Comparison of ENCODE assay signal across 11 cellular contexts in genomic region chr7:7156663-7157062, GRCh38. TPM values are rescaled to one million over a fixed set of nuclear protein-coding genes. Genes with fewer than 3 reads are reported as not detected.
DNase-seq lines count a peak whose midpoint lies in the region; ATAC-seq and TF ChIP-seq lines count a peak whose summit lies in the region.
"Had no signal": no experiment of that assay in that cellular context is flagged by ENCODE, and none has a peak within 500 bp of the region (broad histone marks: within the 10 kb centered on the region; RNA-seq: fewer than 3 reads in every experiment).

No MANE protein-coding gene starts in this region.

- POLR2A ChIA-PET in IMR-90 (lab: Charles Lee; ENCODE audit: unreplicated experiment), result no interaction called here
- POLR2A ChIA-PET in activated CD4-positive, alpha-beta memory T cell treated with anti-CD3 and anti-CD28 coated beads, Interleukin-2, amount 10 ng/mL, durations not matched to agents 7 days and 5 days (lab: Charles Lee), result interaction anchor here (0.7 to 4.9 kb wide), 6 partner anchors 22 to 1042 kb away, joined by 3 to 131 read pairs (median 5); partner anchors contain the start of genes C1GALT1 and UMAD1

- no peaks in the 10 kb centered on the region for H3K36me3 ChIP-seq in CD4-positive, CD25-positive, alpha-beta regulatory T cell (ENCODE audit: control insufficient read depth, insufficient read depth, low read length)
- H3K36me3 ChIP-seq in IMR-90 (ENCODE audit: control insufficient read depth, insufficient read depth, low read length), result no peaks in the 10 kb centered on the region
- peaks cover 0 to 14% of the 10 kb centered on the region in 2 experiments for H3K36me3 ChIP-seq in mesenchymal stem cell (ENCODE audit: control insufficient read depth in 1 of 2, insufficient read depth in 2 of 2, low read depth in 1 of 2, low read length in 2 of 2)
- H3K36me3 ChIP-seq in neural progenitor cell, result no peaks in the 10 kb centered on the region

- peaks cover 2 to 15% of the 10 kb centered on the region in 2 experiments for H3K9me3 ChIP-seq in CD4-positive, CD25-positive, alpha-beta regulatory T cell (ENCODE audit: control insufficient read depth in 2 of 2, low read length in 2 of 2)
- H3K9me3 ChIP-seq in IMR-90 (ENCODE audit: control insufficient read depth, insufficient read depth, low read length), result no peaks in the 10 kb centered on the region
- peaks cover 4% of the 10 kb centered on the region for H3K9me3 ChIP-seq in mesenchymal stem cell (ENCODE audit: control insufficient read depth, low read length)
- no peaks in the 10 kb centered on the region for H3K9me3 ChIP-seq in neural progenitor cell (ENCODE audit: low read depth)

- peaks cover 4% of the 10 kb centered on the region for H3K36me3 Mint-ChIP-seq in CD4-positive, CD25-positive, alpha-beta regulatory T cell
- H3K36me3 Mint-ChIP-seq in activated CD4-positive, alpha-beta memory T cell treated with anti-CD3 and anti-CD28 coated beads, Interleukin-2, amount 10 ng/mL, durations not matched to agents 7 days and 5 days (ENCODE audit: low read depth), result peaks cover 45% of the 10 kb centered on the region
- H3K36me3 Mint-ChIP-seq in nephron progenitor cell (ENCODE audit: low read depth) (no peaks in the 10 kb centered on the region), neural progenitor cell (no peaks in the 10 kb centered on the region)

- peak overlapping the region in 3 of 4 donors; percentile 46 to 69 (median 61) for H3K4me3 Mint-ChIP-seq in CD4-positive, CD25-positive, alpha-beta regulatory T cell
- H3K4me3 Mint-ChIP-seq in activated CD4-positive, alpha-beta memory T cell treated with anti-CD3 and anti-CD28 coated beads, Interleukin-2, amount 10 ng/mL, durations not matched to agents 7 days and 5 days, result peak overlapping the region; percentile 81
- no peak overlapping the region for H3K4me3 Mint-ChIP-seq in nephron progenitor cell
- H3K4me3 Mint-ChIP-seq in neural progenitor cell, result no peak overlapping the region

- H3K18ac ChIP-seq in IMR-90 (ENCODE audit: low read depth, low read length) (no peak overlapping the region), mesenchymal stem cell (ENCODE audit: low read depth in 1 of 2, low read length in 2 of 2) (no peak overlapping the region)

- no peak overlapping the region for H2AK9ac ChIP-seq in IMR-90 (replicated peaks; ENCODE audit: low read depth, low read length, poor library complexity)

- TF ChIP-seq CTCF in IMR-90 (conservative IDR thresholded peaks at IDR 0.05; ENCODE audit: low read depth, low read length), result no peak
- no peak for TF ChIP-seq CTCF in nephron progenitor cell (IDR thresholded peaks at IDR 0.05)
- no peak for TF ChIP-seq CTCF in neural progenitor cell (IDR thresholded peaks at IDR 0.05)

- H3K9me1 ChIP-seq in IMR-90 (ENCODE audit: insufficient read depth, low read length), result no peaks in the 10 kb centered on the region

- no peaks in the 10 kb centered on the region for H3K79me2 ChIP-seq in neural progenitor cell (ENCODE audit: low read depth)

- H3K4ac ChIP-seq in IMR-90 (ENCODE audit: low read depth, low read length) (no peak overlapping the region), mesenchymal stem cell (ENCODE audit: low read depth in 1 of 2, low read length in 2 of 2) (no peak overlapping the region)

- H2BK20ac ChIP-seq in IMR-90 (ENCODE audit: low read depth, low read length), result no peak overlapping the region; the same call in 1 of the 2 replicates

- intact Hi-C loops in IMR-90 (cut with micrococcal nuclease), result no loop called here

- H3K9me3 Mint-ChIP-seq in CD4-positive, CD25-positive, alpha-beta regulatory T cell, result peaks cover 0 to 15% (median 4%) of the 10 kb centered on the region in 7 donors
- H3K9me3 Mint-ChIP-seq in activated CD4-positive, alpha-beta memory T cell treated with anti-CD3 and anti-CD28 coated beads, Interleukin-2, amount 10 ng/mL, durations not matched to agents 7 days and 5 days, result peaks cover 41% of the 10 kb centered on the region
- H3K9me3 Mint-ChIP-seq in nephron progenitor cell, result peaks cover 28% of the 10 kb centered on the region
- peaks cover 18% of the 10 kb centered on the region for H3K9me3 Mint-ChIP-seq in neural progenitor cell

- no peak overlapping the region for H4K5ac ChIP-seq in IMR-90 (ENCODE audit: low read depth, low read length)

- 0 out of 2 replicates have a peak overlapping the region, but pooled peaks have one; percentile 38 for H2BK120ac ChIP-seq in IMR-90 (ENCODE audit: low read depth, low read length)
- H2BK120ac ChIP-seq in mesenchymal stem cell (ENCODE audit: low read depth, low read length), result no peak overlapping the region

- H3K79me1 ChIP-seq in IMR-90 (ENCODE audit: low read depth in 1 of 2, low read length in 2 of 2) (no peaks in the 10 kb centered on the region), mesenchymal stem cell (replicated peaks; ENCODE audit: low read length, poor library complexity, severe bottlenecking) (peaks cover 5% of the 10 kb centered on the region)

- WGBS in IMR-90 (ENCODE audit: extremely low coverage in 2 of 2, insufficient read length in 1 of 2), 2 experiments, result no CpG with 5 or more reads among the region's 4 CpGs
- WGBS in mesenchymal stem cell, result 89% methylated on average over 2 of the region's 4 CpGs

- H4K20me1 ChIP-seq in IMR-90 (ENCODE audit: insufficient read depth, low read length), result no peaks in the 10 kb centered on the region
- H4K20me1 ChIP-seq in neural progenitor cell (ENCODE audit: low read depth), result no peaks in the 10 kb centered on the region

- no peak for TF ChIP-seq RAD21 in IMR-90 (IDR thresholded peaks at IDR 0.05; ENCODE audit: low read length)

- no peak overlapping the region for H2AK5ac ChIP-seq in IMR-90 (ENCODE audit: low read depth, low read length)
- H2AK5ac ChIP-seq in mesenchymal stem cell (ENCODE audit: low read length, severe bottlenecking), result peak overlapping the region; percentile 89

- H2BK5ac ChIP-seq in IMR-90 (ENCODE audit: low read depth, low read length, poor library complexity, severe bottlenecking) (no peak overlapping the region), mesenchymal stem cell (ENCODE audit: low read depth, low read length, poor library complexity, severe bottlenecking) (peak overlapping the region; percentile 57)

- no peaks in the 10 kb centered on the region for H3K27me3 Mint-ChIP-seq in CD4-positive, CD25-positive, alpha-beta regulatory T cell
- no peaks in the 10 kb centered on the region for H3K27me3 Mint-ChIP-seq in activated CD4-positive, alpha-beta memory T cell treated with anti-CD3 and anti-CD28 coated beads, Interleukin-2, amount 10 ng/mL, durations not matched to agents 7 days and 5 days
- H3K27me3 Mint-ChIP-seq in nephron progenitor cell (ENCODE audit: low read depth, poor library complexity), result peaks cover 10% of the 10 kb centered on the region
- peaks cover 6% of the 10 kb centered on the region for H3K27me3 Mint-ChIP-seq in neural progenitor cell (ENCODE audit: insufficient read depth, low read depth)

- H3K27me3 ChIP-seq in CD4-positive, CD25-positive, alpha-beta regulatory T cell (ENCODE audit: control insufficient read depth, insufficient read depth, low read length), result no peaks in the 10 kb centered on the region
- no peaks in the 10 kb centered on the region for H3K27me3 ChIP-seq in IMR-90 (ENCODE audit: control insufficient read depth, insufficient read depth, low read length)
- no peaks in the 10 kb centered on the region for H3K27me3 ChIP-seq in mesenchymal stem cell (ENCODE audit: control insufficient read depth in 1 of 2, insufficient read depth in 1 of 2, low read length in 2 of 2)
- no peaks in the 10 kb centered on the region for H3K27me3 ChIP-seq in neural progenitor cell

- H3K23ac ChIP-seq in IMR-90 (ENCODE audit: low read depth, low read length) (no peak overlapping the region), mesenchymal stem cell (ENCODE audit: low read length in 2 of 2) (no peak overlapping the region)

- no peak for ATAC-seq in CD4-positive, CD25-positive, alpha-beta regulatory T cell (ENCODE audit: low read depth in 2 of 2)
- ATAC-seq in IMR-90 (ENCODE audit: low read depth), result no peak

- H3K27ac ChIP-seq in CD4-positive, CD25-positive, alpha-beta regulatory T cell (ENCODE audit: insufficient read depth, low read length, poor library complexity, severe bottlenecking), result peak overlapping the region; percentile 55
- no peak overlapping the region for H3K27ac ChIP-seq in IMR-90 (ENCODE audit: insufficient read depth, low read length)
- peak overlapping the region; percentile 56 for H3K27ac ChIP-seq in mesenchymal stem cell (ENCODE audit: low read length, poor library complexity, severe bottlenecking)
- H3K27ac ChIP-seq in neural progenitor cell, result no peak overlapping the region

- peak overlapping the region; percentile 69 for H3K4me3 ChIP-seq in CD4-positive, CD25-positive, alpha-beta regulatory T cell (ENCODE audit: low read depth, low read length)
- no peak overlapping the region for H3K4me3 ChIP-seq in IMR-90 (ENCODE audit: insufficient read depth, low read depth, low read length)
- H3K4me3 ChIP-seq in mesenchymal stem cell (ENCODE audit: insufficient read depth in 1 of 2, low read depth in 1 of 2, low read length in 2 of 2), result peak overlapping the region in 1 of 2 experiments; percentile 80
- no peak overlapping the region for H3K4me3 ChIP-seq in neural progenitor cell

- H3K4me2 ChIP-seq in IMR-90 (ENCODE audit: low read depth, low read length), result no peak overlapping the region
- H3K4me2 ChIP-seq in mesenchymal stem cell (ENCODE audit: low read length, poor library complexity, severe bottlenecking), result no peak overlapping the region
- H3K4me2 ChIP-seq in neural progenitor cell, result no peak overlapping the region

- BruUV-seq in IMR-90 (replicated peaks; lab: Mats Ljungman, UMichigan), result no TSS peak

- no peak overlapping the region for H2BK12ac ChIP-seq in mesenchymal stem cell (ENCODE audit: low read length in 2 of 2)

- peak in 1 of 3 donors; percentile 4 for DNase-seq in CD4-positive, CD25-positive, alpha-beta regulatory T cell
- DNase-seq in IMR-90 (no peak), mesenchymal stem cell (no peak), nephron progenitor cell (no peak), SHP77 treated with DMSO at 0.1 percent for 48 hours (lab: John Stamatoyannopoulos, UW) (no peak), neural progenitor cell (ENCODE audit: low spot score) (no peak), NCI-H345 treated with DMSO at 0.1 percent for 48 hours (lab: John Stamatoyannopoulos, UW; ENCODE audit: unreplicated experiment) (no peak)
- DNase-seq in activated CD4-positive, alpha-beta memory T cell treated with anti-CD3 and anti-CD28 coated beads, Interleukin-2, amount 10 ng/mL, durations not matched to agents 7 days and 5 days, result no peak
- DNase-seq: NCI-H1048, NCI-H524, retina had no signal

- H2AFZ ChIP-seq in IMR-90 (replicated peaks; ENCODE audit: low read length, poor library complexity) (no peak overlapping the region), mesenchymal stem cell (ENCODE audit: low read depth, low read length) (no peak overlapping the region), neural progenitor cell (replicated peaks) (no peak overlapping the region)

- H3F3A ChIP-seq in neural progenitor cell (ENCODE audit: low read depth), result no peaks in the 10 kb centered on the region

- H2BK15ac ChIP-seq in IMR-90 (ENCODE audit: low read depth, low read length), result no peak overlapping the region; the same call in 2 of the 3 replicates
- H2BK15ac ChIP-seq in mesenchymal stem cell (ENCODE audit: low read depth, poor library complexity, severe bottlenecking), result no peak overlapping the region

- TF ChIP-seq POLR2A in IMR-90 (IDR thresholded peaks at IDR 0.05; ENCODE audit: low read depth, low read length), result no peak

- peak overlapping the region in 1 of 2 experiments; percentile 61; a peak in 1 of 4 replicates for H4K8ac ChIP-seq in IMR-90 (ENCODE audit: low read depth in 2 of 2, low read length in 2 of 2)
- no peak overlapping the region for H4K8ac ChIP-seq in mesenchymal stem cell (ENCODE audit: low read length)

- H3K56ac ChIP-seq in IMR-90 (ENCODE audit: extremely low read depth, insufficient read depth, low read length), result no peak overlapping the region

- dilution Hi-C loops in IMR-90 (cut with HindIII; ENCODE audit: low sequenced_read_pairs, unreplicated experiment), result no loop called here

- CTCF ChIA-PET in IMR-90 (lab: Yijun Ruan, JAX), result no interaction called here
- CTCF ChIA-PET in activated CD4-positive, alpha-beta memory T cell treated with anti-CD3 and anti-CD28 coated beads, Interleukin-2, amount 10 ng/mL, durations not matched to agents 7 days and 5 days (lab: Charles Lee), result interaction anchor here (1.9 kb wide), 1 partner anchor 25 kb away, joined by 10 read pairs; the partner anchor contains the start of gene C1GALT1

- in situ Hi-C loops in IMR-90 (cut with MboI; ENCODE audit: low sequenced_read_pairs), result no loop called here

- H3K9ac ChIP-seq in IMR-90 (ENCODE audit: low read depth, low read length) (no peak overlapping the region), mesenchymal stem cell (ENCODE audit: low read length) (peak overlapping the region; percentile 92), neural progenitor cell (no peak overlapping the region)

- H3K4me1 ChIP-seq in CD4-positive, CD25-positive, alpha-beta regulatory T cell (ENCODE audit: control insufficient read depth, insufficient read depth, low read length, poor library complexity, severe bottlenecking), result peaks cover 41% of the 10 kb centered on the region
- H3K4me1 ChIP-seq in IMR-90 (ENCODE audit: control insufficient read depth, insufficient read depth, low read length) (no peaks in the 10 kb centered on the region), mesenchymal stem cell (ENCODE audit: control insufficient read depth, insufficient read depth, low read depth, low read length) (no peaks in the 10 kb centered on the region), neural progenitor cell (peaks cover 5% of the 10 kb centered on the region)

- no peak overlapping the region for H4K91ac ChIP-seq in IMR-90 (ENCODE audit: insufficient read depth, low read depth, low read length)
- H4K91ac ChIP-seq in mesenchymal stem cell (ENCODE audit: low read length), result no peak overlapping the region

- H3K14ac ChIP-seq in IMR-90 (replicated peaks; ENCODE audit: low read depth, low read length) (no peak overlapping the region), mesenchymal stem cell (ENCODE audit: low read length in 2 of 2) (no peak overlapping the region)

- H3K4me1 Mint-ChIP-seq in CD4-positive, CD25-positive, alpha-beta regulatory T cell, result peaks cover 27 to 55% (median 45%) of the 10 kb centered on the region in 4 donors
- peaks cover 43% of the 10 kb centered on the region for H3K4me1 Mint-ChIP-seq in activated CD4-positive, alpha-beta memory T cell treated with anti-CD3 and anti-CD28 coated beads, Interleukin-2, amount 10 ng/mL, durations not matched to agents 7 days and 5 days
- H3K4me1 Mint-ChIP-seq in nephron progenitor cell (no peaks in the 10 kb centered on the region), neural progenitor cell (no peaks in the 10 kb centered on the region)

- H3K27ac Mint-ChIP-seq in CD4-positive, CD25-positive, alpha-beta regulatory T cell, result peak overlapping the region; percentile 44 to 87 (median 68)
- H3K27ac Mint-ChIP-seq in activated CD4-positive, alpha-beta memory T cell treated with anti-CD3 and anti-CD28 coated beads, Interleukin-2, amount 10 ng/mL, durations not matched to agents 7 days and 5 days, result peak overlapping the region; percentile 99
- no peak overlapping the region for H3K27ac Mint-ChIP-seq in nephron progenitor cell
- H3K27ac Mint-ChIP-seq in neural progenitor cell, result no peak overlapping the region

RNA-seq across cellular contexts. Expression of gene C1GALT1, which starts 25.7 kb away (rescaled TPM):
- 36.8 TPM for total RNA-seq in CD4-positive, CD25-positive, alpha-beta regulatory T cell
- 10 to 100 TPM; 31.5 to 35.8 (median 33.9) TPM for polyA plus RNA-seq in CD4-positive, CD25-positive, alpha-beta regulatory T cell
- total RNA-seq in IMR-90 (2012; rRNA removed) (12.2 and 23.1 TPM in 2 replicates), neural progenitor cell (ENCODE audit: low replicate concordance) (37.0 and 59.2 TPM in 2 replicates)
- polyA plus RNA-seq in IMR-90 (2012; rRNA removed), result 9.9 and 11.6 TPM in 2 replicates
- 8.5 and 15.2 TPM in 2 replicates for polyA plus RNA-seq in IMR-90 (2012; cell fraction: cytosol; rRNA removed)
- 1.8 and 6.6 TPM in 2 replicates for polyA plus RNA-seq in IMR-90 (2012; cell fraction: nucleus; rRNA removed; ENCODE audit: low replicate concordance)
- total RNA-seq in activated CD4-positive, alpha-beta memory T cell treated with anti-CD3 and anti-CD28 coated beads, Interleukin-2, amount 10 ng/mL, durations not matched to agents 7 days and 5 days, result 10 to 100 TPM; 63.4 to 64.1 TPM
- 13.5 TPM for polyA plus RNA-seq in mesenchymal stem cell (2013, experiment 1 of 2)
- 13.7 TPM for polyA plus RNA-seq in mesenchymal stem cell (2013, experiment 2 of 2)

Comparison
In these comparisons a context has a peak if more than half of its experiments do, and no peak if none do; other contexts are left out.
1. H3K27ac ChIP-seq: peak in CD4-positive, CD25-positive, alpha-beta regulatory T cell (single experiment) and mesenchymal stem cell (single experiment); none in IMR-90 (single experiment) and neural progenitor cell (single experiment).
2. H3K27ac Mint-ChIP-seq: peak in CD4-positive, CD25-positive, alpha-beta regulatory T cell (3 of 3) and activated CD4-positive, alpha-beta memory T cell treated with anti-CD3 and anti-CD28 coated beads, Interleukin-2, amount 10 ng/mL, durations not matched to agents 7 days and 5 days (single experiment); none in nephron progenitor cell (single experiment) and neural progenitor cell (single experiment).
3. H3K4me3 Mint-ChIP-seq: peak in CD4-positive, CD25-positive, alpha-beta regulatory T cell (3 of 4) and activated CD4-positive, alpha-beta memory T cell treated with anti-CD3 and anti-CD28 coated beads, Interleukin-2, amount 10 ng/mL, durations not matched to agents 7 days and 5 days (single experiment); none in nephron progenitor cell (single experiment) and neural progenitor cell (single experiment).